8 cellular contexts compared by ENCODE assay signal in genomic region chr1:40782371-40782956, GRCh38. TPM values are rescaled to one million over a fixed set of nuclear protein-coding genes. Genes with fewer than 3 reads are reported as not detected.
A peak's percentile ranks its signal among the peaks of the same experiment; 100 is the strongest.
DNase-seq lines count a peak whose midpoint lies in the region; TF ChIP-seq lines count a peak whose summit lies in the region.

No MANE protein-coding gene starts in this region.

- H3K4me1 Mint-ChIP-seq in endothelial cell (ENCODE audit: unreplicated experiment) (peaks cover 17% of the 10 kb centered on the region), nephron (peaks cover 27% of the 10 kb centered on the region)

- H3K9ac ChIP-seq in BLaER1, result peak overlapping the region; percentile 72

- H4K20me1 ChIP-seq in BLaER1, result peaks cover 21% of the 10 kb centered on the region; the same call in 1 of the 2 replicates

- peaks cover 22% of the 10 kb centered on the region for H3K27me3 Mint-ChIP-seq in endothelial cell (ENCODE audit: unreplicated experiment)
- H3K27me3 Mint-ChIP-seq in nephron (ENCODE audit: low read depth), result peaks cover 24% of the 10 kb centered on the region

- H3K9me3 Mint-ChIP-seq in endothelial cell (ENCODE audit: unreplicated experiment) (no peaks in the 10 kb centered on the region), nephron (peaks cover 3% of the 10 kb centered on the region)

- peaks cover 2% of the 10 kb centered on the region; the same call in 1 of the 2 replicates for H3K9me3 ChIP-seq in BLaER1

- peak overlapping the region; percentile 99 for H3K4me2 ChIP-seq in BLaER1

- H3K27ac ChIP-seq in BLaER1, result no peak overlapping the region

- H3K4me3 Mint-ChIP-seq in endothelial cell (ENCODE audit: unreplicated experiment), result peak overlapping the region; percentile 62
- H3K4me3 Mint-ChIP-seq in nephron, result peak overlapping the region; percentile 80 to 88 (median 84)

- no peaks in the 10 kb centered on the region for H3K36me3 ChIP-seq in BLaER1

- H3K27ac Mint-ChIP-seq in endothelial cell (ENCODE audit: unreplicated experiment), result peak overlapping the region; percentile 67
- peak overlapping the region in 1 of 3 experiments; percentile 63 for H3K27ac Mint-ChIP-seq in nephron

- H3K27me3 ChIP-seq in BLaER1, result peaks cover 53% of the 10 kb centered on the region

- DNase-seq in LHCN-M2 (ENCODE audit: low read depth) (peak; percentile 50), endothelial cell (ENCODE audit: low spot score) (peak; percentile 46), globus pallidus (ENCODE audit: low spot score) (no peak), NCI-H2196 (lab: John Stamatoyannopoulos, UW; ENCODE audit: unreplicated experiment) (no peak), HUDEP-2 (lab: John Stamatoyannopoulos, UW; ENCODE audit: unreplicated experiment in 76 of 76) (no peak), MV-4-11 (lab: John Stamatoyannopoulos, UW) (no peak)

- no peak for TF ChIP-seq CTCF in endothelial cell (IDR thresholded peaks at IDR 0.05; ENCODE audit: unreplicated experiment)
- TF ChIP-seq CTCF in nephron (IDR thresholded peaks at IDR 0.05; ENCODE audit: unreplicated experiment in 3 of 3), result no peak

- peaks cover 35% of the 10 kb centered on the region for H3K4me1 ChIP-seq in BLaER1

- H3K4me3 ChIP-seq in BLaER1, result peak overlapping the region; percentile 72

- H3K36me3 Mint-ChIP-seq in endothelial cell (ENCODE audit: low read depth, unreplicated experiment) (peaks cover 8% of the 10 kb centered on the region), nephron (ENCODE audit: low read depth) (peaks cover 21% of the 10 kb centered on the region)

RNA-seq across cellular contexts. Expression of gene KCNQ4, which starts 1.1 kb away (rescaled TPM):
- total RNA-seq in LHCN-M2 (2014; rRNA removed) (0.06 and 0.63 TPM in 2 replicates), endothelial cell (ENCODE audit: unreplicated experiment) (1.5 TPM)
- polyA plus RNA-seq in LHCN-M2 (2012), result 0.10 TPM

Comparison
In these comparisons a context has a peak if more than half of its experiments do, and no peak if none do; other contexts are left out.
1. DNase-seq: peak in LHCN-M2 (single experiment) and endothelial cell (single experiment); none in globus pallidus (single experiment), NCI-H2196 (single experiment), HUDEP-2 (0 of 76) and MV-4-11 (single experiment).